Comparison of ENCODE assay signal across 8 cellular contexts in the genomic region with DNA sequence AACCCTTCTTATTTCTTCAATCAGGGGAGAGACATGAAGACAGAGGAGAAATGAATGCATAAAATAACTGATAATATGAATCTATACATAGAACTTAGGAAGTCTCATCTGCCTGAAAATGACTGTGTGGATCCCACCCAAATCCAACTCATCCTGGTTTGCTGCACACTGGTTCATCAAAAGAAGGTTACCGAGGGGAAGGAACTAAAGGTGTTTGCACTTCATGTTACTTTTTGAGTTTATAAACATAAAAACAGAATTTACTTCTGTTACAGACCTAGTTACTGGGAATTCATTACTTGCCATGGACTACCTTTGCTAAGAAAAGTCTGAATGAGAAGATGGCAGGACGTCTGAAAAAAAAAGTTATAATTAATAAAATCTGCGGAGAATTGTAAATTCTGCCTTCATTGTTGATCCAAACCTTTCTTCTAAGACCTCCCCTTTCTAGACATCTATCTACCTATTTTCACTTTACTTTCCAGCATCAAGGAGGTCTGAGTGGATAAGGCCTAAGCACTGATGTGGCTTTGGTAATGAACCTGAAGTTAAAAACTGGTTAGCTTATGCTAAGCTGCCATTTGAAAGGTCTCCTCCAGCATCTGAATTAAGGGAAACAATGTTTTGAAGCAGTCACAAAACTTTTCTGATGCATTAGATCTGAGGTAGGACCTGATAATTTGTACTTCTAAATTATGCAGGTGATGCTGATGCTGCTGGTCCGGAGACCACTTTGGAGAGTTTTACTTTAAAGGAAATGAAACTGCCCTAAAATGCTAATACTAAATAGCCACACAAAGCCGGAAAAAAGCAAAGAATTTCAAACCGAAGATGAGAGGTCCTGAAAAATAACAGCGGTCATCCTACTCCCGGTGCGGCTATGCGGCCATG.
A peak's percentile ranks its signal among the peaks of the same experiment; 100 is the strongest.
DNase-seq lines count a peak whose midpoint lies in the region; ATAC-seq, FAIRE-seq and TF ChIP-seq lines count a peak whose summit lies in the region.

No MANE protein-coding gene starts in this region.

- H3K9me3 Mint-ChIP-seq in WTC11 = no peaks in the 10 kb centered on the region

- DNase-seq in A549 (ENCODE audit: low read depth in 1 of 2, low spot score in 1 of 2) = no peak
- DNase-seq in WTC11 (ENCODE audit: low spot score) = no peak
- DNase-seq in kidney glomerular epithelial cell (lab: John Stamatoyannopoulos, UW) = no peak
- DNase-seq in nucleus accumbens (lab: John Stamatoyannopoulos, UW) = no peak
- no peak for DNase-seq in H4 (ENCODE audit: low spot score)

- peak overlapping the region; percentile 93 for H3K4me3 Mint-ChIP-seq in WTC11

- H3K36me3 Mint-ChIP-seq in WTC11 = no peaks in the 10 kb centered on the region

- POLR2A ChIA-PET in A549 (lab: Yijun Ruan, JAX) (interaction anchor here (1.2 kb wide), 1 partner anchor 14 kb away, joined by 5 read pairs; a partner anchor contains a TSS), WTC11 (lab: Charles Lee) (interaction anchor here (0.5 to 3.1 kb wide), 4 partner anchors 11 to 47 kb away, joined by 3 to 25 read pairs (median 3); a partner anchor contains a TSS)

- H3K27ac ChIP-seq in A549 (peak overlapping the region; percentile 85 to 89), temporal lobe (ENCODE audit: low read depth, low read length) (peak overlapping the region; percentile 69)

- H3K4me3 ChIP-seq in A549 = peak overlapping the region; percentile 57
- H3K4me3 ChIP-seq in iPS-11a (ENCODE audit: low read depth, low read length) = peak overlapping the region; percentile 64

- no peak for TF ChIP-seq EP300 in A549 (IDR thresholded peaks at IDR 0.05)

- CTCF ChIA-PET in A549 (lab: Yijun Ruan, JAX) = interaction anchor here (1.0 kb wide), 1 partner anchor 12 kb away, joined by 3 read pairs; no protein-coding TSS in a partner anchor
- CTCF ChIA-PET in WTC11 (lab: Charles Lee) = no interaction called here

- H3K9me3 ChIP-seq in A549 = no peaks in the 10 kb centered on the region

- H3K4me1 ChIP-seq in A549 = peaks cover 16% of the 10 kb centered on the region; the same call in 2 of the 3 replicates

- no peak for TF ChIP-seq RAD21 in A549 (conservative IDR thresholded peaks at IDR 0.05 in 1 of 2, IDR thresholded peaks at IDR 0.05 in 1 of 2)

- no peak for FAIRE-seq in A549 (lab: Jason Lieb, UNC)

- H3K4me1 Mint-ChIP-seq in WTC11 = peaks cover 29% of the 10 kb centered on the region

- no peak for TF ChIP-seq CTCF in A549 (IDR thresholded peaks at IDR 0.05)
- no peak for TF ChIP-seq CTCF in WTC11 (IDR thresholded peaks at IDR 0.05)

- WGBS in A549 (ENCODE audit: missing lambda C conversion rate) = 60% methylated on average over 10 of the region's 10 CpGs

- ATAC-seq in A549 (no peak), GM21515 (IDR thresholded peaks at IDR 0.05; ENCODE audit: unreplicated experiment) (peak; percentile 2), WTC11 (no peak)

- peak overlapping the region; percentile 97 for H3K27ac Mint-ChIP-seq in WTC11

- no peak for TF ChIP-seq POLR2A in A549 (IDR thresholded peaks at IDR 0.05; ENCODE audit: low read length)

- H3K4me2 ChIP-seq in A549 = peak overlapping the region; percentile 74

- H3K27me3 Mint-ChIP-seq in WTC11 (ENCODE audit: low read depth) = no peaks in the 10 kb centered on the region; the same call in 1 of the 2 replicates

TF ChIP-seq in A549, 52 proteins besides CTCF, POLR2A, EP300 and RAD21:
- TF ChIP-seq CHD2 (IDR thresholded peaks at IDR 0.05; ENCODE audit: low read length, partially characterized antibody) = no peak

TF ChIP-seq in WTC11, 78 proteins besides CTCF, POLR2A, EP300 and RAD21:
- no peak for TF ChIP-seq TEAD1 (CRISPR knock-in tag; IDR thresholded peaks at IDR 0.05)
- TF ChIP-seq, protein P1, sequence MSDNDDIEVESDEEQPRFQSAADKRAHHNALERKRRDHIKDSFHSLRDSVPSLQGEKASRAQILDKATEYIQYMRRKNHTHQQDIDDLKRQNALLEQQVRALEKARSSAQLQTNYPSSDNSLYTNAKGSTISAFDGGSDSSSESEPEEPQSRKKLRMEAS (CRISPR knock-in tag; IDR thresholded peaks at IDR 0.05) = no peak
- no peak for TF ChIP-seq NR1H2 (CRISPR knock-in tag; IDR thresholded peaks at IDR 0.05)
- no peak for TF ChIP-seq TP53 (CRISPR knock-in tag; IDR thresholded peaks at IDR 0.05)
